In genomic region chr9:93205045-93205768, GRCh38 we compare ENCODE assay signal across 10 cellular contexts. TPM values are rescaled to one million over a fixed set of nuclear protein-coding genes. Genes with fewer than 3 reads are reported as not detected.
DNase-seq lines count a peak whose midpoint lies in the region; ATAC-seq, FAIRE-seq and TF ChIP-seq lines count a peak whose summit lies in the region.
"Had no signal": no experiment of that assay in that cellular context is flagged by ENCODE, and none has a peak within 500 bp of the region (broad histone marks: within the 10 kb centered on the region; RNA-seq: fewer than 3 reads in every experiment).

No MANE protein-coding gene starts in this region.

- H3K9me2 ChIP-seq in GM23248 (ENCODE audit: insufficient read depth) = no peaks in the 10 kb centered on the region

- TF ChIP-seq CTCF in WERI-Rb-1 (IDR thresholded peaks at IDR 0.05; ENCODE audit: low read depth, low read length) (no peak), mammary epithelial cell (conservative IDR thresholded peaks at IDR 0.05 in 1 of 2, IDR thresholded peaks at IDR 0.05 in 1 of 2; ENCODE audit: extremely low read depth in 1 of 2, insufficient read depth in 1 of 2, low read depth in 1 of 2, low read length in 2 of 2) (no peak), Calu3 (IDR thresholded peaks at IDR 0.05; ENCODE audit: unreplicated experiment) (no peak)

- in situ Hi-C loops in GM23248 (cut with MboI) (no loop called here), mammary epithelial cell (cut with MboI; ENCODE audit: low sequenced_read_pairs in 2 of 2) (no loop called here)

- H3K4me3 Mint-ChIP-seq in Calu3 (ENCODE audit: low read depth, unreplicated experiment) = no peak overlapping the region
- H3K4me3 Mint-ChIP-seq: T-helper 2 cell treated with Interferon-gamma antibody and Interleukin-4, amounts not matched to agents 5 μg/mL and 100 μg/mL, for 36 hours had no signal

- H3K4me3 ChIP-seq in GM23248 (no peak overlapping the region), WERI-Rb-1 (ENCODE audit: low read depth, low read length) (no peak overlapping the region), mammary epithelial cell (replicated peaks in 1 of 3; ENCODE audit: insufficient read depth in 1 of 3, low read depth in 2 of 3, low read length in 3 of 3) (no peak overlapping the region)
- H3K4me3 ChIP-seq: left lung had no signal

- no peaks in the 10 kb centered on the region for H3K27me3 ChIP-seq in GM23248 (replicated peaks; ENCODE audit: insufficient read depth)
- H3K27me3 ChIP-seq in WERI-Rb-1 (ENCODE audit: insufficient read depth, low read depth, severe bottlenecking) = no peaks in the 10 kb centered on the region
- H3K27me3 ChIP-seq in mammary epithelial cell (ENCODE audit: insufficient read depth, low read length) = no peaks in the 10 kb centered on the region
- H3K27me3 ChIP-seq: left lung had no signal

- peak; percentile 74 to 79 for ATAC-seq in left cardiac atrium
- ATAC-seq: left lung had no signal

- 32 to 33% methylated on average over 14 of the region's 14 CpGs for WGBS in GM23248 (ENCODE audit: low coverage in 1 of 2, low lambda C conversion rate in 2 of 2, missing lambda C conversion rate in 2 of 2), 2 experiments
- WGBS in mammary epithelial cell (ENCODE audit: low coverage, missing lambda C conversion rate) = 73% methylated on average over 6 of the region's 14 CpGs

- peaks cover 11% of the 10 kb centered on the region; the same call in 1 of the 2 replicates for H3F3A ChIP-seq in GM23248 (ENCODE audit: insufficient read depth)

- H2AFZ ChIP-seq in GM23248 (no peak overlapping the region), mammary epithelial cell (ENCODE audit: low read depth, low read length) (no peak overlapping the region)

- dilution Hi-C loops in mammary epithelial cell (cut with HindIII; ENCODE audit: low sequenced_read_pairs) = loop anchor here (5.0 kb wide), 1 partner anchor 57 kb away; no protein-coding TSS in a partner anchor

- H3K27me3 Mint-ChIP-seq in Calu3 (ENCODE audit: unreplicated experiment) = no peaks in the 10 kb centered on the region

- H3K27ac Mint-ChIP-seq in Calu3 (ENCODE audit: unreplicated experiment) = no peak overlapping the region
- H3K27ac Mint-ChIP-seq: T-helper 2 cell treated with Interferon-gamma antibody and Interleukin-4, amounts not matched to agents 5 μg/mL and 100 μg/mL, for 36 hours had no signal

- H3K4me1 Mint-ChIP-seq in Calu3 (ENCODE audit: low read depth, unreplicated experiment) = peaks cover 49% of the 10 kb centered on the region

- H3K4me2 ChIP-seq in GM23248 (ENCODE audit: unreplicated experiment) (no peak overlapping the region), mammary epithelial cell (ENCODE audit: insufficient read depth, low read depth, low read length) (no peak overlapping the region)

- peaks cover 10% of the 10 kb centered on the region; the same call in 1 of the 2 replicates for H3K4me1 ChIP-seq in GM23248 (ENCODE audit: insufficient read depth)
- H3K4me1 ChIP-seq in mammary epithelial cell (ENCODE audit: insufficient read depth, low read length) = peaks cover 4% of the 10 kb centered on the region
- H3K4me1 ChIP-seq: left lung had no signal

- H3K9me3 ChIP-seq in GM23248 (ENCODE audit: low read depth) = no peaks in the 10 kb centered on the region
- no peaks in the 10 kb centered on the region for H3K9me3 ChIP-seq in WERI-Rb-1 (ENCODE audit: severe bottlenecking)
- H3K9me3 ChIP-seq in mammary epithelial cell (replicated peaks; ENCODE audit: insufficient read depth, low read length) = no peaks in the 10 kb centered on the region
- H3K9me3 ChIP-seq: left lung had no signal

- DNase-seq in GM23248 (peak; percentile 35), WERI-Rb-1 (peak; percentile 67), left cardiac atrium (peak; percentile 74), retina (peak; percentile 80), frontal cortex (ENCODE audit: low spot score in 2 of 2) (no peak), mammary epithelial cell (no peak), DMS153 (lab: John Stamatoyannopoulos, UW) (no peak), Calu3 (no peak)

- BruUV-seq in mammary epithelial cell (replicated peaks; lab: Mats Ljungman, UMichigan) (no TSS peak), Calu3 (replicated peaks; lab: Mats Ljungman, UMichigan) (no TSS peak)

- H3K79me2 ChIP-seq in GM23248 (ENCODE audit: insufficient read depth) = no peaks in the 10 kb centered on the region
- H3K79me2 ChIP-seq in mammary epithelial cell (ENCODE audit: insufficient read depth, low read length) = no peaks in the 10 kb centered on the region

- H3K9ac ChIP-seq in GM23248 = no peak overlapping the region
- no peak overlapping the region for H3K9ac ChIP-seq in mammary epithelial cell (ENCODE audit: insufficient read depth, low read length)

- peaks cover 44% of the 10 kb centered on the region for H3K36me3 Mint-ChIP-seq in Calu3 (ENCODE audit: insufficient read depth, unreplicated experiment)

- no peak for FAIRE-seq in frontal cortex (lab: Jason Lieb, UNC)

- intact Hi-C loops in left cardiac atrium (cut with DNase I) = no loop called here
- intact Hi-C loops in mammary epithelial cell (cut with micrococcal nuclease) = no loop called here
- intact Hi-C loops in Calu3 (cut with micrococcal nuclease; ENCODE audit: unreplicated experiment) = no loop called here

- peaks cover 7% of the 10 kb centered on the region for H3K9me3 Mint-ChIP-seq in Calu3 (ENCODE audit: low read depth, unreplicated experiment)

- H3K27ac ChIP-seq in GM23248 = no peak overlapping the region
- peak overlapping the region; percentile 74 for H3K27ac ChIP-seq in WERI-Rb-1
- no peak overlapping the region for H3K27ac ChIP-seq in mammary epithelial cell (ENCODE audit: insufficient read depth, low read depth, low read length)
- H3K27ac ChIP-seq: left lung had no signal

- CTCF ChIA-PET in mammary epithelial cell (lab: Charles Lee; ENCODE audit: low non-redundant PET) (no interaction called here), Calu3 (lab: Charles Lee) (no interaction called here)

- H4K20me1 ChIP-seq in GM23248 (ENCODE audit: insufficient read depth) = no peaks in the 10 kb centered on the region
- H4K20me1 ChIP-seq in mammary epithelial cell (ENCODE audit: insufficient read depth, low read length) = no peaks in the 10 kb centered on the region

- no peaks in the 10 kb centered on the region for H3K36me3 ChIP-seq in GM23248 (ENCODE audit: low read depth)
- no peaks in the 10 kb centered on the region for H3K36me3 ChIP-seq in WERI-Rb-1
- H3K36me3 ChIP-seq in mammary epithelial cell (ENCODE audit: insufficient read depth, low read length) = no peaks in the 10 kb centered on the region
- H3K36me3 ChIP-seq: left lung had no signal

RNA-seq across cellular contexts. Expression of gene WNK2, which starts 21.3 kb away (rescaled TPM):
- total RNA-seq in GM23248 (2014; rRNA removed; shearing (Covaris generic)) = not detected in 2 replicates
- polyA plus RNA-seq in GM23248 (2016; fragmentation: Nextera tagmentation; extraction: Ambion mirVana) (not detected in 2 replicates), mammary epithelial cell (0.01 TPM)
- total RNA-seq in left cardiac atrium (100 to 1,000 TPM; 174 to 175 TPM), frontal cortex (12.6 TPM), mammary epithelial cell (10 to 100 TPM in 1 of 2 donors, under 1 TPM in 1; 0.49 to 12.8 TPM), Calu3 (2022) (81.2 and 85.7 TPM in 2 replicates)
- polyA minus RNA-seq in mammary epithelial cell = not detected

Comparison
In these comparisons a context has a peak if more than half of its experiments do, and no peak if none do; other contexts are left out.
1. DNase-seq: peak in GM23248 (single experiment), WERI-Rb-1 (single experiment), left cardiac atrium (single experiment) and retina (single experiment); none in frontal cortex (0 of 2), mammary epithelial cell (single experiment), DMS153 (single experiment) and Calu3 (single experiment).